In genomic region chr3:88509582-88509981, GRCh38 we compare ENCODE assay signal across 31 cellular contexts.
"Had no signal": no experiment of that assay in that cellular context is flagged by ENCODE, and none has a peak within 500 bp of the region (broad histone marks: within the 10 kb centered on the region; RNA-seq: fewer than 3 reads in every experiment).

No MANE protein-coding gene starts in this region.

- FAIRE-seq: bronchial epithelial cell, urothelium cell line had no signal

- H3K27me3 ChIP-seq: neutrophil had no signal

- H3K36me3 Mint-ChIP-seq: activated naive CD8-positive, alpha-beta T cell; naive B cell; stimulated activated effector memory CD8-positive, alpha-beta T cell treated with anti-CD3 and anti-CD28 coated beads, Interleukin-12 subunit alpha, Interleukin-12 subunit beta, amount 100 ng/mL, for 72 hours had no signal

- H3K36me3 ChIP-seq: neutrophil, thoracic aorta, WERI-Rb-1 had no signal

- H3K4me3 Mint-ChIP-seq: activated naive CD8-positive, alpha-beta T cell; central memory CD8-positive, alpha-beta T cell; dendritic cell treated with granulocyte-macrophage colony-stimulating factor and Interleukin-4, amounts not matched to agents 40 ng/mL and 50 ng/mL, for 4 days; naive B cell; nephron progenitor cell; stimulated activated effector memory CD8-positive, alpha-beta T cell treated with anti-CD3 and anti-CD28 coated beads, Interleukin-12 subunit alpha, Interleukin-12 subunit beta, amount 100 ng/mL, for 72 hours; stimulated activated naive CD8-positive, alpha-beta T cell treated with anti-CD3 and anti-CD28 coated beads, Interleukin-15, Interleukin-2, amounts not matched to agents 100 ng/mL and 50 ng/mL, for 24 hours had no signal

- H3K4me3 ChIP-seq: skin epidermis, thoracic aorta had no signal

- H3K27ac Mint-ChIP-seq: activated naive CD8-positive, alpha-beta T cell; dendritic cell treated with granulocyte-macrophage colony-stimulating factor and Interleukin-4, amounts not matched to agents 40 ng/mL and 50 ng/mL, for 4 days; endodermal cell; naive B cell; nephron progenitor cell; stimulated activated effector memory CD8-positive, alpha-beta T cell treated with anti-CD3 and anti-CD28 coated beads, Interleukin-12 subunit alpha, Interleukin-12 subunit beta, amount 100 ng/mL, for 72 hours; stimulated activated naive CD8-positive, alpha-beta T cell treated with anti-CD3 and anti-CD28 coated beads, Interleukin-15, Interleukin-2, amounts not matched to agents 100 ng/mL and 50 ng/mL, for 24 hours had no signal

- ATAC-seq: activated CD4-positive, CD25-positive, alpha-beta regulatory T cell treated with anti-CD3 and anti-CD28 coated beads, Interleukin-2, amount 50 U/mL, for 24 hours; esophagus mucosa; left ventricle myocardium superior; sciatic nerve; stimulated activated effector memory CD8-positive, alpha-beta T cell treated with anti-CD3 and anti-CD28 coated beads, Interleukin-12 subunit alpha, Interleukin-12 subunit beta, amount 100 ng/mL, for 72 hours had no signal

- H3K27me3 Mint-ChIP-seq: activated naive CD8-positive, alpha-beta T cell; central memory CD8-positive, alpha-beta T cell; dendritic cell treated with granulocyte-macrophage colony-stimulating factor and Interleukin-4, amounts not matched to agents 40 ng/mL and 50 ng/mL, for 4 days; stimulated activated naive CD8-positive, alpha-beta T cell treated with anti-CD3 and anti-CD28 coated beads, Interleukin-15, Interleukin-2, amounts not matched to agents 100 ng/mL and 50 ng/mL, for 24 hours had no signal

- DNase-seq: activated CD4-positive, alpha-beta T cell treated with anti-CD3 and anti-CD28 coated beads for 48 hours; activated CD4-positive, alpha-beta T cell treated with anti-CD3 and anti-CD28 coated beads, Interleukin-2, amount 50 U/mL, for 48 hours; activated CD8-positive, alpha-beta memory T cell treated with anti-CD3 and anti-CD28 coated beads for 24 hours; activated effector memory CD4-positive, alpha-beta T cell treated with Interleukin-2 at 50 U/mL for 16 hours; activated naive CD4-positive, alpha-beta T cell treated with Interleukin-2 at 50 U/mL for 16 hours; anterior cingulate cortex; endodermal cell; foreskin fibroblast; head of caudate nucleus; hypothalamus; kidney glomerular epithelial cell; left ventricle myocardium superior; naive B cell; nephron progenitor cell; stimulated activated CD4-positive, alpha-beta T cell treated with anti-CD3 and anti-CD28 coated beads, Interleukin-4, amount 100 ng/mL, for 24 hours; T1000; trophoblast cell; WERI-Rb-1 had no signal

- H3K9me3 ChIP-seq: neutrophil, thoracic aorta had no signal

- H3K27ac ChIP-seq: neutrophil, skin epidermis, thoracic aorta, WERI-Rb-1 had no signal

- H3K4me1 Mint-ChIP-seq: central memory CD8-positive, alpha-beta T cell; endodermal cell; stimulated activated effector memory CD8-positive, alpha-beta T cell treated with anti-CD3 and anti-CD28 coated beads, Interleukin-12 subunit alpha, Interleukin-12 subunit beta, amount 100 ng/mL, for 72 hours had no signal
